Comparison of ENCODE assay signal across 8 cellular contexts in the genomic region with DNA sequence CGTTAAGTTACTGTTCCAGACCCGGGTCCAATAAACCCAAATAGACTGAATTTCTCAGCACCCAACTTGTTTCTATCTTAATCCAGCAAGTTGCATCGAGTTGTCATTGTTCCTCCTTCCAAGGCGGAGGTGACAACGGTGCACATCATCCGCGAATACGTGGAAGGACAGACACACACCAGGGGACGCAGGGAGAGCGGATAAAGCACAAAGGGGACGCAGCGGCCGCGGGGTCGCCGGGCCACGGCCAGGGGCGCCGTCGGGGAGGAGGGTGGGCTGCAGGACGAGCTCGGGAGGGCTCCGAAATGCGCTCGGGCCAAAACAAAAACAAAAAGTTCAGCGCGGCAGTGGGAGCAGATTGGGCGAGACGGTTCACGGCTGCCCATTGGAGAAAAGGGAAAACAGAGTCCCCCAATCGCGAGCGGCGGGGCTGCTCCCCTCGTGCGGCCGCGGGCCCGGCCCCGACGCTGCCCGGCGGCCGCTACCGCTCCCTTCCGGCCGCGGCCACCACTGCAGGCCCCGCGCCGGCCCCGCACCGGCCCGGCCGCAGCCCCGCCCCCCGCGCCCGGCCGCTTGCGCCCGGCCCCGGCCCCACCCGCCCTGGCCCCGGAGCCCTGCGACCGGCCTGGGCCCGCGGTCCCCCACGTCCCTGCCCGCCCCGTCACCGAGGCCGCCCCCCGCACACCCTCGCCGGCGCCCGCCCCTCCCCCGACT. TPM values are rescaled to one million over a fixed set of nuclear protein-coding genes. Genes with fewer than 3 reads are reported as not detected.
A peak's percentile ranks its signal among the peaks of the same experiment; 100 is the strongest.
DNase-seq lines count a peak whose midpoint lies in the region; ATAC-seq and TF ChIP-seq lines count a peak whose summit lies in the region.

No MANE protein-coding gene starts in this region.

- TF ChIP-seq CTCF in parathyroid adenoma (IDR thresholded peaks at IDR 0.05) (peak; percentile 7), uterus (IDR thresholded peaks at IDR 0.05) (peak in 3 of 4 experiments; percentile 26 to 62 (median 27))

- peaks cover 0 to 13% (median 0%) of the 10 kb centered on the region in 8 donors for H3K9me3 Mint-ChIP-seq in CD4-positive, alpha-beta memory T cell
- no peaks in the 10 kb centered on the region for H3K9me3 Mint-ChIP-seq in IgD-negative memory B cell
- no peaks in the 10 kb centered on the region for H3K9me3 Mint-ChIP-seq in activated naive CD8-positive, alpha-beta T cell treated with anti-CD3 and anti-CD28 coated beads, Interleukin-2, amount 10 ng/mL, durations not matched to agents 7 days and 5 days

- H3K4me3 ChIP-seq in CD4-positive, alpha-beta memory T cell (ENCODE audit: low read length in 2 of 2), result peak overlapping the region; percentile 79 to 92
- H3K4me3 ChIP-seq in parathyroid adenoma (ENCODE audit: low read depth, low read length) (peak overlapping the region; percentile 77), uterus (peak overlapping the region; percentile 73 to 99)

- no peaks in the 10 kb centered on the region for H3K9me3 ChIP-seq in CD4-positive, alpha-beta memory T cell (ENCODE audit: control insufficient read depth in 1 of 2, low read length in 2 of 2)
- H3K9me3 ChIP-seq in parathyroid adenoma (ENCODE audit: control insufficient read depth, low read length), result no peaks in the 10 kb centered on the region
- no peaks in the 10 kb centered on the region for H3K9me3 ChIP-seq in uterus

- intact Hi-C loops in CD4-positive, alpha-beta memory T cell (cut with micrococcal nuclease), result loop anchor here (2.0 to 5.0 kb wide), 3 partner anchors 60 to 250 kb away; a partner anchor contains a TSS
- intact Hi-C loops in Right ventricle myocardium superior (cut with DNase I) (no loop called here), uterus (cut with DNase I; ENCODE audit: low total_unique reads) (no loop called here)

- H3K4me3 Mint-ChIP-seq in CD4-positive, alpha-beta memory T cell, result peak overlapping the region; percentile 93 to 99 (median 96)
- peak overlapping the region; percentile 87 to 94 (median 92) for H3K4me3 Mint-ChIP-seq in IgD-negative memory B cell
- peak overlapping the region; percentile 88 for H3K4me3 Mint-ChIP-seq in activated naive CD8-positive, alpha-beta T cell treated with anti-CD3 and anti-CD28 coated beads, Interleukin-2, amount 10 ng/mL, durations not matched to agents 7 days and 5 days

- DNase-seq in CD4-positive, alpha-beta memory T cell, result peak; percentile 45 to 68 (median 54)
- DNase-seq in SK-MEL-5 (ENCODE audit: low read depth, low spot score), result peak; percentile 68
- peak; percentile 68 for DNase-seq in activated naive CD8-positive, alpha-beta T cell treated with anti-CD3 and anti-CD28 coated beads, Interleukin-2, amount 10 ng/mL, durations not matched to agents 7 days and 5 days
- DNase-seq in Right ventricle myocardium superior, result peak; percentile 81
- DNase-seq in uterus, result peak; percentile 74 to 75

- no peaks in the 10 kb centered on the region for H3K36me3 ChIP-seq in CD4-positive, alpha-beta memory T cell (ENCODE audit: insufficient read depth, low read length)
- H3K36me3 ChIP-seq in parathyroid adenoma (ENCODE audit: control insufficient read depth, insufficient read depth, low read length) (no peaks in the 10 kb centered on the region), uterus (no peaks in the 10 kb centered on the region)

- peak overlapping the region; percentile 93 to 98 (median 97) for H3K27ac Mint-ChIP-seq in CD4-positive, alpha-beta memory T cell
- H3K27ac Mint-ChIP-seq in IgD-negative memory B cell, result peak overlapping the region; percentile 95 to 99 (median 97)
- peak overlapping the region; percentile 80 for H3K27ac Mint-ChIP-seq in activated naive CD8-positive, alpha-beta T cell treated with anti-CD3 and anti-CD28 coated beads, Interleukin-2, amount 10 ng/mL, durations not matched to agents 7 days and 5 days

- POLR2A ChIA-PET in CD4-positive, alpha-beta memory T cell (lab: Charles Lee; ENCODE audit: partially characterized antibody), result no interaction called here
- POLR2A ChIA-PET in activated naive CD8-positive, alpha-beta T cell treated with anti-CD3 and anti-CD28 coated beads, Interleukin-2, amount 10 ng/mL, durations not matched to agents 7 days and 5 days (lab: Charles Lee), result interaction anchor here (1.2 kb wide), 1 partner anchor 174 kb away, joined by 3 read pairs; a partner anchor contains a TSS

- ATAC-seq in GM19372 (IDR thresholded peaks at IDR 0.05; ENCODE audit: low read depth, unreplicated experiment) (peak; percentile 46), Right ventricle myocardium superior (ENCODE audit: poor library complexity) (peak; percentile 57)
- peak; percentile 68 for ATAC-seq in activated naive CD8-positive, alpha-beta T cell treated with anti-CD3 and anti-CD28 coated beads, Interleukin-2, amount 10 ng/mL, durations not matched to agents 7 days and 5 days (ENCODE audit: low read depth)

- in situ Hi-C loops in SK-MEL-5 (cut with HindIII; ENCODE audit: low pct_unique_long_range_greater_than_20kb, low sequenced_read_pairs), result no loop called here

- CTCF ChIA-PET in CD4-positive, alpha-beta memory T cell (lab: Charles Lee; ENCODE audit: partially characterized antibody), result interaction anchor here (4.8 to 6.4 kb wide), 2 partner anchors 16 to 85 kb away, joined by 29 to 51 read pairs; no protein-coding TSS in a partner anchor

- peaks cover 35 to 57% (median 46%) of the 10 kb centered on the region in 4 donors for H3K4me1 Mint-ChIP-seq in CD4-positive, alpha-beta memory T cell
- peaks cover 26 to 44% (median 32%) of the 10 kb centered on the region in 3 donors for H3K4me1 Mint-ChIP-seq in IgD-negative memory B cell
- H3K4me1 Mint-ChIP-seq in activated naive CD8-positive, alpha-beta T cell treated with anti-CD3 and anti-CD28 coated beads, Interleukin-2, amount 10 ng/mL, durations not matched to agents 7 days and 5 days, result peaks cover 31% of the 10 kb centered on the region

- TF ChIP-seq POLR2A in uterus (IDR thresholded peaks at IDR 0.05), result peak; percentile 12 to 39

- H3K79me2 ChIP-seq in parathyroid adenoma, result peaks cover 19% of the 10 kb centered on the region

- H3K27ac ChIP-seq in CD4-positive, alpha-beta memory T cell (ENCODE audit: low read depth, low read length), result peak overlapping the region; percentile 73
- H3K27ac ChIP-seq in parathyroid adenoma (peak overlapping the region; percentile 95), uterus (peak overlapping the region; percentile 95 to 99)

- H3K36me3 Mint-ChIP-seq in CD4-positive, alpha-beta memory T cell, result peaks cover 0 to 16% of the 10 kb centered on the region in 2 donors
- no peaks in the 10 kb centered on the region for H3K36me3 Mint-ChIP-seq in IgD-negative memory B cell
- H3K36me3 Mint-ChIP-seq in activated naive CD8-positive, alpha-beta T cell treated with anti-CD3 and anti-CD28 coated beads, Interleukin-2, amount 10 ng/mL, durations not matched to agents 7 days and 5 days, result peaks cover 2% of the 10 kb centered on the region

- H3K4me1 ChIP-seq in CD4-positive, alpha-beta memory T cell (ENCODE audit: insufficient read depth, low read length), result peaks cover 55% of the 10 kb centered on the region
- H3K4me1 ChIP-seq in parathyroid adenoma, result peaks cover 5% of the 10 kb centered on the region
- H3K4me1 ChIP-seq in uterus, result peaks cover 0 to 30% of the 10 kb centered on the region in 2 donors

- H3K9ac ChIP-seq in parathyroid adenoma, result peak overlapping the region; percentile 8

- no peaks in the 10 kb centered on the region for H3K27me3 ChIP-seq in CD4-positive, alpha-beta memory T cell (ENCODE audit: insufficient read depth, low read length)
- H3K27me3 ChIP-seq in parathyroid adenoma (ENCODE audit: control insufficient read depth, insufficient read depth, low read length) (no peaks in the 10 kb centered on the region), uterus (no peaks in the 10 kb centered on the region)

- peak overlapping the region; percentile 76 for H2AFZ ChIP-seq in parathyroid adenoma

- H3K4me2 ChIP-seq in parathyroid adenoma (ENCODE audit: low read length), result peak overlapping the region; percentile 65

- H3K27me3 Mint-ChIP-seq in CD4-positive, alpha-beta memory T cell, result peaks cover 5 to 11% of the 10 kb centered on the region in 2 donors
- H3K27me3 Mint-ChIP-seq in IgD-negative memory B cell, result no peaks in the 10 kb centered on the region
- H3K27me3 Mint-ChIP-seq in activated naive CD8-positive, alpha-beta T cell treated with anti-CD3 and anti-CD28 coated beads, Interleukin-2, amount 10 ng/mL, durations not matched to agents 7 days and 5 days, result peaks cover 26% of the 10 kb centered on the region

RNA-seq across cellular contexts. Expression of a gene that starts 0.5 kb away (rescaled TPM):
- 10 to 100 TPM; 60.5 to 61.7 TPM for total RNA-seq in CD4-positive, alpha-beta memory T cell
- 10 to 100 TPM; 27.9 to 45.6 TPM for polyA plus RNA-seq in CD4-positive, alpha-beta memory T cell
- polyA plus RNA-seq in IgD-negative memory B cell, result 40.2 TPM
- total RNA-seq in SK-MEL-5 (2014; rRNA removed; shearing (Covaris generic)), result 14.7 and 16.5 TPM in 2 replicates
- 17.8 and 20.7 TPM in 2 replicates for polyA plus RNA-seq in SK-MEL-5 (2015; cell fraction: cytosol; rRNA removed)
- polyA plus RNA-seq in SK-MEL-5 (2015; cell fraction: nucleus; rRNA removed), result 30.2 and 31.2 TPM in 2 replicates
- total RNA-seq in activated naive CD8-positive, alpha-beta T cell treated with anti-CD3 and anti-CD28 coated beads, Interleukin-2, amount 10 ng/mL, durations not matched to agents 7 days and 5 days, result 10 to 100 TPM; 29.2 to 32.2 TPM
- total RNA-seq in Right ventricle myocardium superior, result 22.5 TPM
- total RNA-seq in uterus, result 100 to 1,000 TPM in 1 of 4 donors, 10 to 100 TPM in 3; 13.5 to 108 (median 79.4) TPM

RNA-seq across cellular contexts. Expression of a gene that starts 59.2 kb away (rescaled TPM):
- 10 to 100 TPM; 19.1 to 20.3 TPM for total RNA-seq in CD4-positive, alpha-beta memory T cell
- polyA plus RNA-seq in CD4-positive, alpha-beta memory T cell, result 10 to 100 TPM in 1 of 2 donors, 1 to 10 TPM in 1; 7.7 to 17.6 TPM
- 40.5 TPM for polyA plus RNA-seq in IgD-negative memory B cell
- 34.6 and 52.2 TPM in 2 replicates for total RNA-seq in SK-MEL-5 (2014; rRNA removed; shearing (Covaris generic))
- polyA plus RNA-seq in SK-MEL-5 (2015; cell fraction: cytosol; rRNA removed), result 108 and 138 TPM in 2 replicates
- polyA plus RNA-seq in SK-MEL-5 (2015; cell fraction: nucleus; rRNA removed), result 56.8 and 66.4 TPM in 2 replicates
- 10 to 100 TPM; 23.1 to 23.5 TPM for total RNA-seq in activated naive CD8-positive, alpha-beta T cell treated with anti-CD3 and anti-CD28 coated beads, Interleukin-2, amount 10 ng/mL, durations not matched to agents 7 days and 5 days
- total RNA-seq in Right ventricle myocardium superior (21.8 TPM), uterus (100 to 1,000 TPM in 1 of 4 donors, 10 to 100 TPM in 3; 23.2 to 136 (median 33.4) TPM)

Comparison
In these comparisons a context has a peak if more than half of its experiments do, and no peak if none do; other contexts are left out.
1. Peak in every context shown above with its lines: DNase-seq, ATAC-seq, H3K4me3 ChIP-seq and H3K27ac ChIP-seq.